8 cellular contexts compared by ENCODE assay signal in genomic region chr9:35477211-35477855, GRCh38. TPM values are rescaled to one million over a fixed set of nuclear protein-coding genes. Genes with fewer than 3 reads are reported as not detected.
DNase-seq lines count a peak whose midpoint lies in the region; ATAC-seq, FAIRE-seq and TF ChIP-seq lines count a peak whose summit lies in the region.
"Not testable (repeated sequence)": the region's sequence is repeated elsewhere in the genome, so short reads cannot be mapped to it uniquely, and the experiment has no call there.

No MANE protein-coding gene starts in this region.

- peak; percentile 58 for TF ChIP-seq CTCF in GM13976 (IDR thresholded peaks at IDR 0.05; ENCODE audit: borderline replicate concordance, control extremely low read depth, extremely low read depth, insufficient read depth, missing control alignments)
- peak; percentile 83 for TF ChIP-seq CTCF in kidney epithelial cell (IDR thresholded peaks at IDR 0.05; ENCODE audit: insufficient read depth, low read length, poor library complexity, severe bottlenecking)

- H3K36me3 ChIP-seq in kidney epithelial cell (ENCODE audit: control insufficient read depth, insufficient read depth, low read length) = not testable (repeated sequence)

- H3K4me3 ChIP-seq in kidney epithelial cell (ENCODE audit: low read depth, low read length) = not testable (repeated sequence)

- H3K36me3 Mint-ChIP-seq in activated CD4-positive, alpha-beta memory T cell treated with anti-CD3 and anti-CD28 coated beads for 36 hours = not testable (repeated sequence)

- CTCF ChIA-PET in activated CD4-positive, alpha-beta memory T cell treated with anti-CD3 and anti-CD28 coated beads for 36 hours (lab: Charles Lee) = interaction anchor here (0.6 to 6.5 kb wide), 7 partner anchors 10 to 775 kb away, joined by 3 to 60 read pairs (median 5); partner anchors contain the start of gene ATOSB

- peak; percentile 62 for FAIRE-seq in endometrium (lab: Jason Lieb, UNC)

- H3K9me3 Mint-ChIP-seq in activated CD4-positive, alpha-beta memory T cell treated with anti-CD3 and anti-CD28 coated beads for 36 hours = not testable (repeated sequence)

- in situ Hi-C loops in GM13976 (cut with MboI; ENCODE audit: low sequenced_read_pairs, unreplicated experiment) = loop anchor here (5.0 kb wide), 1 partner anchor 360 kb away; the partner anchor contains the start of gene ATOSB

- intact Hi-C loops in activated CD4-positive, alpha-beta memory T cell treated with anti-CD3 and anti-CD28 coated beads for 36 hours (cut with micrococcal nuclease) = loop anchor here (1.0 kb wide), 3 partner anchors 77 to 578 kb away; no protein-coding TSS in a partner anchor
- intact Hi-C loops in sciatic nerve (cut with DNase I) = loop anchor here (5.0 kb wide), 1 partner anchor 360 kb away; the partner anchor contains the start of gene ATOSB

- H3K27me3 Mint-ChIP-seq in activated CD4-positive, alpha-beta memory T cell treated with anti-CD3 and anti-CD28 coated beads for 36 hours = not testable (repeated sequence)

- DNase-seq in AML-193 (lab: John Stamatoyannopoulos, UW) (peak; percentile 65 to 68), GM13976 (ENCODE audit: low spot score) (peak; percentile 73), M059J (ENCODE audit: low read depth) (peak; percentile 84), NOMO-1 (lab: John Stamatoyannopoulos, UW; ENCODE audit: unreplicated experiment in 2 of 2) (peak; percentile 49 to 82), kidney epithelial cell (ENCODE audit: low read depth) (peak; percentile 39)
- DNase-seq in activated CD4-positive, alpha-beta memory T cell treated with anti-CD3 and anti-CD28 coated beads for 36 hours = peak; percentile 32
- DNase-seq in sciatic nerve (ENCODE audit: low spot score) = not testable (repeated sequence)

- peak; percentile 95 for ATAC-seq in sciatic nerve

- not testable (repeated sequence) for H3K4me3 Mint-ChIP-seq in activated CD4-positive, alpha-beta memory T cell treated with anti-CD3 and anti-CD28 coated beads for 36 hours

- not testable (repeated sequence) for H3K4me1 Mint-ChIP-seq in activated CD4-positive, alpha-beta memory T cell treated with anti-CD3 and anti-CD28 coated beads for 36 hours (ENCODE audit: low read depth)

- POLR2A ChIA-PET in activated CD4-positive, alpha-beta memory T cell treated with anti-CD3 and anti-CD28 coated beads for 36 hours (lab: Charles Lee) = not testable (repeated sequence)

- not testable (repeated sequence) for H3K27me3 ChIP-seq in kidney epithelial cell (ENCODE audit: control insufficient read depth, insufficient read depth, low read length)

- not testable (repeated sequence) for H3K27ac Mint-ChIP-seq in activated CD4-positive, alpha-beta memory T cell treated with anti-CD3 and anti-CD28 coated beads for 36 hours

RNA-seq across cellular contexts. Expression of gene RUSC2, which starts 12.6 kb away (rescaled TPM):
- total RNA-seq in M059J (2014; rRNA removed; shearing (Covaris generic)) = 11.5 and 24.3 TPM in 2 replicates
- 1 to 10 TPM; 2.7 to 3.0 TPM for total RNA-seq in activated CD4-positive, alpha-beta memory T cell treated with anti-CD3 and anti-CD28 coated beads for 36 hours
- 29.6 and 33.6 TPM in 2 replicates for total RNA-seq in kidney epithelial cell
- 45.7 TPM for total RNA-seq in sciatic nerve
